Comparison of ENCODE assay signal across 16 cellular contexts in the genomic region with DNA sequence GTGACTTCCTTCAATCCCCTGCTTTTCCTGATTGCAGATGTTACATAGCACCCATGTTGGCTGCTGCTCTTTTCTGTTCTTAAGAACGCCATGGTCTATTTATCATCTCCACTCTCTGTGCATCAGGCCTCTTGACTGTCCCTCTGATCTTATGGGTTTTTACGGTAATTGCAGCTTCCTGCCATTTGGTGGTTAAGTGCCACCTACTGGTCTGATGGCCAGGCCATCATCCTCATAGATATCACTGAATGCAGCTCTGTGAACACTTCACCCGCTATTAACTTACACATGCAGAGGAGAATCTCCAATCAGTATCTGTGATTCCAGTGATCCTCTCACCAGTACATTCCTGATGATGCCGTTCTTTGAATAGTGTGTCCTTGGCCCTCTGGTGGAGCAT.
A peak's percentile ranks its signal among the peaks of the same experiment; 100 is the strongest.
DNase-seq lines count a peak whose midpoint lies in the region; ATAC-seq and TF ChIP-seq lines count a peak whose summit lies in the region.
"Had no signal": no experiment of that assay in that cellular context is flagged by ENCODE, and none has a peak within 500 bp of the region (broad histone marks: within the 10 kb centered on the region; RNA-seq: fewer than 3 reads in every experiment).

No MANE protein-coding gene starts in this region.

- 61% methylated on average over 4 of the region's 4 CpGs for WGBS in right lobe of liver (ENCODE audit: insufficient coverage, low coverage, low lambda C conversion rate, missing lambda C conversion rate)

- ATAC-seq in right lobe of liver: peak; percentile 45 to 64 (median 58)
- no peak for ATAC-seq in mucosa of descending colon
- ATAC-seq: activated CD8-positive, alpha-beta T cell treated with anti-CD3 and anti-CD28 coated beads for 36 hours; CD8-positive, alpha-beta T cell had no signal

- H3K9me3 ChIP-seq in right lobe of liver: no peaks in the 10 kb centered on the region
- H3K9me3 ChIP-seq in mucosa of descending colon: no peaks in the 10 kb centered on the region

- H3K4me1 ChIP-seq in right lobe of liver: no peaks in the 10 kb centered on the region
- H3K4me1 ChIP-seq in mucosa of descending colon (ENCODE audit: low read depth): no peaks in the 10 kb centered on the region
- H3K4me1 ChIP-seq: esophagus squamous epithelium, right atrium auricular region had no signal

- no peak overlapping the region for H3K4me3 ChIP-seq in right lobe of liver
- no peak overlapping the region for H3K4me3 ChIP-seq in mucosa of descending colon
- H3K4me3 ChIP-seq: esophagus squamous epithelium, right atrium auricular region had no signal

- H3K27me3 ChIP-seq in right lobe of liver: no peaks in the 10 kb centered on the region
- H3K27me3 ChIP-seq: esophagus squamous epithelium, right atrium auricular region had no signal

- H3K27ac ChIP-seq in VCaP: no peak overlapping the region
- H3K27ac ChIP-seq in right lobe of liver: no peak overlapping the region
- H3K27ac ChIP-seq: esophagus squamous epithelium, right atrium auricular region had no signal

- intact Hi-C loops in right lobe of liver (cut with DNase I) (no loop called here), mucosa of descending colon (cut with DNase I, micrococcal nuclease) (no loop called here)

- DNase-seq in right lobe of liver (no peak), retina (no peak), GDM1 (lab: John Stamatoyannopoulos, UW) (no peak), mucosa of descending colon (no peak), NCI-H1048 (lab: John Stamatoyannopoulos, UW) (no peak)
- DNase-seq: activated CD8-positive, alpha-beta T cell treated with anti-CD3 and anti-CD28 coated beads for 36 hours; activated gamma-delta T cell treated with Interleukin-2 at 50 U/mL for 16 hours; caudate nucleus; CD8-positive, alpha-beta T cell; esophagus squamous epithelium; NCI-H1092; substantia nigra had no signal

- peak; percentile 27 for TF ChIP-seq CTCF in GM12873 (IDR thresholded peaks at IDR 0.05; ENCODE audit: insufficient read depth, low read depth, low read length, missing control alignments)
- TF ChIP-seq CTCF in LNCAP (IDR thresholded peaks at IDR 0.05): peak; percentile 53
- peak; percentile 77 for TF ChIP-seq CTCF in VCaP (conservative IDR thresholded peaks at IDR 0.05)
- TF ChIP-seq CTCF in right lobe of liver (IDR thresholded peaks at IDR 0.05): peak; percentile 7 to 45 (median 28)
- TF ChIP-seq CTCF in mucosa of descending colon (IDR thresholded peaks at IDR 0.05): no peak

- TF ChIP-seq POLR2A in right lobe of liver (IDR thresholded peaks at IDR 0.05): no peak

- no peaks in the 10 kb centered on the region for H3K36me3 ChIP-seq in right lobe of liver
- no peaks in the 10 kb centered on the region for H3K36me3 ChIP-seq in mucosa of descending colon (ENCODE audit: low read depth)
- H3K36me3 ChIP-seq: esophagus squamous epithelium, right atrium auricular region had no signal
